16 cellular contexts compared by ENCODE assay signal in genomic region chr5:135324160-135324559, GRCh38.
"Had no signal": no experiment of that assay in that cellular context is flagged by ENCODE, and none has a peak within 500 bp of the region (broad histone marks: within the 10 kb centered on the region; RNA-seq: fewer than 3 reads in every experiment).

No MANE protein-coding gene starts in this region.

- H3K36me3 ChIP-seq: ovary, sigmoid colon, upper lobe of left lung had no signal

- DNase-seq: activated gamma-delta T cell; activated naive CD8-positive, alpha-beta T cell treated with anti-CD3 and anti-CD28 coated beads for 36 hours; activated T-cell treated with anti-CD3 and anti-CD28 coated beads, Interleukin-2, amount 50 U/mL, for 4 hours; anterior cingulate cortex; cerebellar nuclear complex; effector CD8-positive, alpha-beta T cell; foreskin fibroblast; glutamatergic neuron; kidney glomerular epithelial cell; left ventricle myocardium superior; mesendoderm; sigmoid colon; stimulated activated CD4-positive, alpha-beta T cell treated with anti-CD3 and anti-CD28 coated beads, Interleukin-1b, Interleukin-23, amount 100 ng/mL, for 48 hours; stimulated activated naive CD8-positive, alpha-beta T cell treated with anti-CD3 and anti-CD28 coated beads, Interleukin-15, amount 100 ng/mL, for 72 hours had no signal

- H3K27me3 Mint-ChIP-seq: activated naive CD8-positive, alpha-beta T cell treated with anti-CD3 and anti-CD28 coated beads for 36 hours; stimulated activated naive CD8-positive, alpha-beta T cell treated with anti-CD3 and anti-CD28 coated beads, Interleukin-15, amount 100 ng/mL, for 72 hours had no signal

- H3K4me1 ChIP-seq: sigmoid colon, upper lobe of left lung had no signal

- H3K9me3 Mint-ChIP-seq: activated naive CD8-positive, alpha-beta T cell treated with anti-CD3 and anti-CD28 coated beads for 36 hours; activated T-cell treated with anti-CD3 and anti-CD28 coated beads, Interleukin-2, amount 50 U/mL, for 4 hours; stimulated activated naive CD8-positive, alpha-beta T cell treated with anti-CD3 and anti-CD28 coated beads, Interleukin-15, amount 100 ng/mL, for 72 hours had no signal

- ATAC-seq: activated T-cell treated with anti-CD3 and anti-CD28 coated beads, Interleukin-2, amount 50 U/mL, for 4 hours; left ventricle myocardium superior; stimulated activated naive CD8-positive, alpha-beta T cell treated with anti-CD3 and anti-CD28 coated beads, Interleukin-15, amount 100 ng/mL, for 72 hours had no signal

- H3K9me3 ChIP-seq: ovary, sigmoid colon, upper lobe of left lung had no signal

- H3K27ac Mint-ChIP-seq: activated naive CD8-positive, alpha-beta T cell treated with anti-CD3 and anti-CD28 coated beads for 36 hours; stimulated activated naive CD8-positive, alpha-beta T cell treated with anti-CD3 and anti-CD28 coated beads, Interleukin-15, amount 100 ng/mL, for 72 hours had no signal

- H3K27me3 ChIP-seq: ovary, sigmoid colon, upper lobe of left lung had no signal

- H3K36me3 Mint-ChIP-seq: activated naive CD8-positive, alpha-beta T cell treated with anti-CD3 and anti-CD28 coated beads for 36 hours had no signal

- H3K27ac ChIP-seq: ovary, sigmoid colon, upper lobe of left lung had no signal

- H3K4me3 Mint-ChIP-seq: activated naive CD8-positive, alpha-beta T cell treated with anti-CD3 and anti-CD28 coated beads for 36 hours; activated T-cell treated with anti-CD3 and anti-CD28 coated beads, Interleukin-2, amount 50 U/mL, for 4 hours; stimulated activated naive CD8-positive, alpha-beta T cell treated with anti-CD3 and anti-CD28 coated beads, Interleukin-15, amount 100 ng/mL, for 72 hours had no signal

- H3K4me3 ChIP-seq: ovary, sigmoid colon, upper lobe of left lung had no signal
